26 cellular contexts compared by ENCODE assay signal in genomic region chr12:9027156-9027555, GRCh38. TPM values are rescaled to one million over a fixed set of nuclear protein-coding genes. Genes with fewer than 3 reads are reported as not detected.
DNase-seq lines count a peak whose midpoint lies in the region; ATAC-seq, FAIRE-seq and TF ChIP-seq lines count a peak whose summit lies in the region.
"Had no signal": no experiment of that assay in that cellular context is flagged by ENCODE, and none has a peak within 500 bp of the region (broad histone marks: within the 10 kb centered on the region; RNA-seq: fewer than 3 reads in every experiment).

No MANE protein-coding gene starts in this region.

- no peak overlapping the region for H3K4me3 Mint-ChIP-seq in activated naive CD4-positive, alpha-beta T cell treated with anti-CD3 and anti-CD28 coated beads, Interleukin-2, amount 10 ng/mL, durations not matched to agents 7 days and 5 days
- H3K4me3 Mint-ChIP-seq in activated CD8-positive, alpha-beta T cell treated with anti-CD3 and anti-CD28 coated beads for 36 hours = peak overlapping the region; percentile 60
- no peak overlapping the region for H3K4me3 Mint-ChIP-seq in stimulated activated naive B cell treated with anti-CD40 and anti-IgM and Interleukin-4, amounts not matched to agents 10 μg/mL and 1 μg/mL and 100 μg/mL, for 72 hours
- H3K4me3 Mint-ChIP-seq: mesothelial cell of epicardium, nephron had no signal

- H3K27me3 Mint-ChIP-seq in activated naive CD4-positive, alpha-beta T cell treated with anti-CD3 and anti-CD28 coated beads, Interleukin-2, amount 10 ng/mL, durations not matched to agents 7 days and 5 days = no peaks in the 10 kb centered on the region
- H3K27me3 Mint-ChIP-seq in activated CD8-positive, alpha-beta T cell treated with anti-CD3 and anti-CD28 coated beads for 36 hours = peaks cover 2% of the 10 kb centered on the region
- H3K27me3 Mint-ChIP-seq in stimulated activated naive B cell treated with anti-CD40 and anti-IgM and Interleukin-4, amounts not matched to agents 10 μg/mL and 1 μg/mL and 100 μg/mL, for 72 hours = no peaks in the 10 kb centered on the region

- H3K36me3 Mint-ChIP-seq in activated naive CD4-positive, alpha-beta T cell treated with anti-CD3 and anti-CD28 coated beads, Interleukin-2, amount 10 ng/mL, durations not matched to agents 7 days and 5 days = peaks cover 19% of the 10 kb centered on the region
- peaks cover 15% of the 10 kb centered on the region for H3K36me3 Mint-ChIP-seq in activated CD8-positive, alpha-beta T cell treated with anti-CD3 and anti-CD28 coated beads for 36 hours (ENCODE audit: low read depth)
- no peaks in the 10 kb centered on the region for H3K36me3 Mint-ChIP-seq in stimulated activated naive B cell treated with anti-CD40 and anti-IgM and Interleukin-4, amounts not matched to agents 10 μg/mL and 1 μg/mL and 100 μg/mL, for 72 hours
- H3K36me3 Mint-ChIP-seq: mesothelial cell of epicardium had no signal

- H3K27ac Mint-ChIP-seq in activated naive CD4-positive, alpha-beta T cell treated with anti-CD3 and anti-CD28 coated beads, Interleukin-2, amount 10 ng/mL, durations not matched to agents 7 days and 5 days = peak overlapping the region; percentile 87
- peak overlapping the region; percentile 94 for H3K27ac Mint-ChIP-seq in activated CD8-positive, alpha-beta T cell treated with anti-CD3 and anti-CD28 coated beads for 36 hours
- H3K27ac Mint-ChIP-seq in stimulated activated naive B cell treated with anti-CD40 and anti-IgM and Interleukin-4, amounts not matched to agents 10 μg/mL and 1 μg/mL and 100 μg/mL, for 72 hours = peak overlapping the region; percentile 59
- H3K27ac Mint-ChIP-seq: mesothelial cell of epicardium, nephron had no signal

- no peak for ATAC-seq in activated CD8-positive, alpha-beta T cell treated with anti-CD3 and anti-CD28 coated beads for 36 hours
- ATAC-seq in stimulated activated naive B cell treated with anti-CD40 and anti-IgM and Interleukin-4, amounts not matched to agents 10 μg/mL and 1 μg/mL and 100 μg/mL, for 72 hours (replicated peaks) = no peak
- ATAC-seq in left colon = no peak
- ATAC-seq: pancreas had no signal

- H3K4me3 ChIP-seq in effector memory CD4-positive, alpha-beta T cell (ENCODE audit: insufficient read depth, low read depth, low read length, poor library complexity, severe bottlenecking) = no peak overlapping the region
- H3K4me3 ChIP-seq: breast epithelium, left ventricle myocardium inferior, pancreas, thyroid gland had no signal

- no peak for FAIRE-seq in frontal cortex (lab: Jason Lieb, UNC)
- FAIRE-seq: G401.6, GM18507, pancreas had no signal

- no peak for TF ChIP-seq CTCF in activated CD8-positive, alpha-beta T cell treated with anti-CD3 and anti-CD28 coated beads for 36 hours (IDR thresholded peaks at IDR 0.05)

- H3K9me3 Mint-ChIP-seq in activated naive CD4-positive, alpha-beta T cell treated with anti-CD3 and anti-CD28 coated beads, Interleukin-2, amount 10 ng/mL, durations not matched to agents 7 days and 5 days = peaks cover 4% of the 10 kb centered on the region
- H3K9me3 Mint-ChIP-seq in activated CD8-positive, alpha-beta T cell treated with anti-CD3 and anti-CD28 coated beads for 36 hours = peaks cover 12% of the 10 kb centered on the region
- H3K9me3 Mint-ChIP-seq in stimulated activated naive B cell treated with anti-CD40 and anti-IgM and Interleukin-4, amounts not matched to agents 10 μg/mL and 1 μg/mL and 100 μg/mL, for 72 hours = peaks cover 0 to 1% of the 10 kb centered on the region in 2 donors
- H3K9me3 Mint-ChIP-seq: nephron had no signal

- DNase-seq in activated naive CD4-positive, alpha-beta T cell treated with anti-CD3 and anti-CD28 coated beads, Interleukin-2, amount 10 ng/mL, durations not matched to agents 7 days and 5 days = no peak
- no peak for DNase-seq in activated naive CD4-positive, alpha-beta T cell treated with Interleukin-2 at 50 U/mL for 16 hours
- peak; percentile 50 for DNase-seq in activated CD8-positive, alpha-beta T cell treated with anti-CD3 and anti-CD28 coated beads for 36 hours
- no peak for DNase-seq in effector memory CD4-positive, alpha-beta T cell
- DNase-seq in stimulated activated naive B cell treated with anti-CD40 and anti-IgM and Interleukin-4, amounts not matched to agents 10 μg/mL and 1 μg/mL and 100 μg/mL, for 72 hours = no peak
- no peak for DNase-seq in frontal cortex (ENCODE audit: low spot score in 2 of 2)
- no peak for DNase-seq in left colon
- DNase-seq: activated CD4-positive, alpha-beta T cell treated with anti-CD3 and anti-CD28 coated beads, Interleukin-2, amount 50 U/mL, for 1 hour; amygdala; cortex of kidney; DMS53; GOT3; hypothalamus; left ventricle myocardium inferior; NCI-H1105 treated with DMSO at 0.1 percent for 48 hours; NCI-H2029 treated with DMSO at 0.1 percent for 48 hours; NCI-H226; pancreas; RPMI8226; thyroid gland had no signal

- no peaks in the 10 kb centered on the region for H3K9me3 ChIP-seq in effector memory CD4-positive, alpha-beta T cell (ENCODE audit: control insufficient read depth, low read length)
- H3K9me3 ChIP-seq: breast epithelium, left ventricle myocardium inferior, pancreas, thyroid gland had no signal

- peaks cover 68% of the 10 kb centered on the region for H3K4me1 ChIP-seq in effector memory CD4-positive, alpha-beta T cell (ENCODE audit: control insufficient read depth, insufficient read depth, low read length, poor library complexity, severe bottlenecking)
- H3K4me1 ChIP-seq: breast epithelium, pancreas, thyroid gland had no signal

- CTCF ChIA-PET in activated naive CD4-positive, alpha-beta T cell treated with anti-CD3 and anti-CD28 coated beads, Interleukin-2, amount 10 ng/mL, durations not matched to agents 7 days and 5 days (lab: Charles Lee) = no interaction called here
- CTCF ChIA-PET in activated CD8-positive, alpha-beta T cell treated with anti-CD3 and anti-CD28 coated beads for 36 hours (lab: Charles Lee) = interaction anchor here (0.8 to 4.3 kb wide), 7 partner anchors 10 to 383 kb away, joined by 3 to 41 read pairs (median 5); partner anchors contain the start of genes KLRG1 and M6PR

- POLR2A ChIA-PET in activated CD8-positive, alpha-beta T cell treated with anti-CD3 and anti-CD28 coated beads for 36 hours (lab: Charles Lee) = interaction anchor here (0.7 to 2.5 kb wide), 8 partner anchors 11 to 77 kb away, joined by 3 to 21 read pairs (median 4); partner anchors contain the start of gene M6PR

- H3K27me3 ChIP-seq in effector memory CD4-positive, alpha-beta T cell (replicated peaks; ENCODE audit: control insufficient read depth, insufficient read depth, low read length, poor library complexity, severe bottlenecking) = no peaks in the 10 kb centered on the region
- H3K27me3 ChIP-seq: breast epithelium, pancreas, thyroid gland had no signal

- peaks cover 38% of the 10 kb centered on the region for H3K4me1 Mint-ChIP-seq in activated naive CD4-positive, alpha-beta T cell treated with anti-CD3 and anti-CD28 coated beads, Interleukin-2, amount 10 ng/mL, durations not matched to agents 7 days and 5 days
- H3K4me1 Mint-ChIP-seq in activated CD8-positive, alpha-beta T cell treated with anti-CD3 and anti-CD28 coated beads for 36 hours (ENCODE audit: low read depth) = peaks cover 41% of the 10 kb centered on the region
- H3K4me1 Mint-ChIP-seq in stimulated activated naive B cell treated with anti-CD40 and anti-IgM and Interleukin-4, amounts not matched to agents 10 μg/mL and 1 μg/mL and 100 μg/mL, for 72 hours = peaks cover 7 to 17% of the 10 kb centered on the region in 2 donors
- H3K4me1 Mint-ChIP-seq: mesothelial cell of epicardium, nephron had no signal

- intact Hi-C loops in activated CD8-positive, alpha-beta T cell treated with anti-CD3 and anti-CD28 coated beads for 36 hours (cut with micrococcal nuclease) = loop anchor here (5.0 kb wide), 1 partner anchor 35 kb away; no protein-coding TSS in a partner anchor
- intact Hi-C loops in left colon (cut with DNase I, micrococcal nuclease) = no loop called here

- no peaks in the 10 kb centered on the region for H3K36me3 ChIP-seq in effector memory CD4-positive, alpha-beta T cell (ENCODE audit: control insufficient read depth, insufficient read depth, low read length)
- H3K36me3 ChIP-seq: breast epithelium, left ventricle myocardium inferior, pancreas, thyroid gland had no signal

- H3K27ac ChIP-seq in effector memory CD4-positive, alpha-beta T cell (ENCODE audit: insufficient read depth, low read length, poor library complexity, severe bottlenecking) = peak overlapping the region; percentile 48
- H3K27ac ChIP-seq: breast epithelium, left ventricle myocardium inferior, pancreas, thyroid gland had no signal

RNA-seq across cellular contexts. Expression of gene KLRG1, which starts 37.8 kb away (rescaled TPM):
- 10 to 100 TPM in 1 of 2 experiments, 1 to 10 TPM in 1; 6.6 to 10.1 TPM for total RNA-seq in activated CD8-positive, alpha-beta T cell treated with anti-CD3 and anti-CD28 coated beads for 36 hours
- total RNA-seq in frontal cortex = 8.6 TPM
- 1 to 10 TPM in 1 of 2 donors, under 1 TPM in 1; 0.40 to 1.5 TPM for total RNA-seq in left colon
- total RNA-seq: M059J had no signal
